Comparison of ENCODE assay signal across 8 cellular contexts in the genomic region with DNA sequence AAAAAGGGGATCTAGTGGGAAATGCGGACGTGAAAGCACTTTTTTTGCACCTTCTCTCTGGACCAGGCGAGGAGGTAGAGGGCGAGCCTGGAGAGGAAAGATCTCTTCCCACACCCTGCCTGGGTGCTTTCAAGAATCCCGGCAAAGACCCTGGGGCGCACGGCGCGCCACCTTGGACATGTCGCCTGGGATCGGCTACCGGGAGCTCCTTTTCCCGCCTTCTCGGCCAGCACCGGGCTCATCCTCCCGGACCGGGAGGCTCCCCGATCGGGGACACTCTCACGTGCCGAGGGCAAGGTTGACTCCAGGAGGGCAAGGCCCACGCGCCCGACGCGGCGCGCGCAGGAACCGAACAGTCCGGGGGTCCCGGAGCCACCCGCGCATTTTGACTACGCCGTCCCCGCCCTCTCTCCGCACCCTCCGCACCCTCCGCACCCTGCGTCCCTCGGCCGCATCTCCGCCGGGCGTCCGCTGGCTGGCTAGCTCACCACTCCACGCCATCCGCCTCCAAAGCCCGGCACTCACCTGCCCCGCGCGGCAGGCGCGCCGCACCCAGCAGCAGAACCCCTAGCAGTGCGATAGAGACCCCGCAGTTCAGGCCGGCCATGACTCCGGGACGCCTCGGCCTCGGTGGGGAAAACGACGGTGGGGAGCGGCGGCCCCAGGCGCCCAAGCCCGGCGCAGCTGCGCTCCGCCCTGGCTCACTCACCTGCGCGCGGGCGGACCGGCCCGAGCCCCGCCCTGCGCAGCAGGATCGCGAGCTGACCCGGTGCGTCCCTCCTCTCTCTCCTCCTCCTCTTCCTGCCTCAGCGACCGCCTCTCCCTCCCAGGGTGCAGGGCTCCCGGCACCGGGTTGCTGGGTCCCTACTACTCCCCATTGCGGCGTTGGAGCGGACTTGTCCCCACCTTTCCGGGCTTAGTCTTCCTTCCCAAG. TPM values are rescaled to one million over a fixed set of nuclear protein-coding genes. Genes with fewer than 3 reads are reported as not detected.
A peak's percentile ranks its signal among the peaks of the same experiment; 100 is the strongest.
DNase-seq lines count a peak whose midpoint lies in the region; ATAC-seq and TF ChIP-seq lines count a peak whose summit lies in the region.

A gene with protein sequence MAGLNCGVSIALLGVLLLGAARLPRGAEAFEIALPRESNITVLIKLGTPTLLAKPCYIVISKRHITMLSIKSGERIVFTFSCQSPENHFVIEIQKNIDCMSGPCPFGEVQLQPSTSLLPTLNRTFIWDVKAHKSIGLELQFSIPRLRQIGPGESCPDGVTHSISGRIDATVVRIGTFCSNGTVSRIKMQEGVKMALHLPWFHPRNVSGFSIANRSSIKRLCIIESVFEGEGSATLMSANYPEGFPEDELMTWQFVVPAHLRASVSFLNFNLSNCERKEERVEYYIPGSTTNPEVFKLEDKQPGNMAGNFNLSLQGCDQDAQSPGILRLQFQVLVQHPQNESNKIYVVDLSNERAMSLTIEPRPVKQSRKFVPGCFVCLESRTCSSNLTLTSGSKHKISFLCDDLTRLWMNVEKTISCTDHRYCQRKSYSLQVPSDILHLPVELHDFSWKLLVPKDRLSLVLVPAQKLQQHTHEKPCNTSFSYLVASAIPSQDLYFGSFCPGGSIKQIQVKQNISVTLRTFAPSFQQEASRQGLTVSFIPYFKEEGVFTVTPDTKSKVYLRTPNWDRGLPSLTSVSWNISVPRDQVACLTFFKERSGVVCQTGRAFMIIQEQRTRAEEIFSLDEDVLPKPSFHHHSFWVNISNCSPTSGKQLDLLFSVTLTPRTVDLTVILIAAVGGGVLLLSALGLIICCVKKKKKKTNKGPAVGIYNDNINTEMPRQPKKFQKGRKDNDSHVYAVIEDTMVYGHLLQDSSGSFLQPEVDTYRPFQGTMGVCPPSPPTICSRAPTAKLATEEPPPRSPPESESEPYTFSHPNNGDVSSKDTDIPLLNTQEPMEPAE (minus strand): TSS at position 698 of the 934 bp plus-strand sequence. CDS start 91 bp downstream, at position 607.

- under 1% methylated on average over 92 of the region's 92 CpGs for WGBS in HUES64
- WGBS in body of pancreas, 2 donors, result 0 to 2% methylated on average over 9 to 76 of the region's 92 CpGs

- peaks cover 0 to 4% (median 2%) of the 10 kb centered on the region in 3 donors for H3K36me3 Mint-ChIP-seq in CD8-positive, alpha-beta memory T cell

- POLR2A ChIA-PET in CD8-positive, alpha-beta memory T cell (lab: Charles Lee), result no interaction called here

- no peak for TF ChIP-seq CTCF in body of pancreas (IDR thresholded peaks at IDR 0.05)

- no peak within 1 kb of the TSS for H3K27ac ChIP-seq in CD8-positive, alpha-beta memory T cell (ENCODE audit: low read depth, low read length)
- H3K27ac ChIP-seq in HUES64 (ENCODE audit: low read depth, low read length), result no peak within 1 kb of the TSS
- H3K27ac ChIP-seq in body of pancreas, result peak within 1 kb of the TSS; percentile 4 to 76 (median 72)
- no peak within 1 kb of the TSS for H3K27ac ChIP-seq in stomach smooth muscle (ENCODE audit: low read length)

- ATAC-seq in body of pancreas (peak; percentile 93), GM21390 (IDR thresholded peaks at IDR 0.05; ENCODE audit: unreplicated experiment) (no peak), HG03196 (IDR thresholded peaks at IDR 0.05; ENCODE audit: unreplicated experiment) (no peak)

- H3K9me3 Mint-ChIP-seq in CD8-positive, alpha-beta memory T cell, result peaks cover 0 to 8% (median 5%) of the 10 kb centered on the region in 5 donors

- intact Hi-C loops in body of pancreas (cut with DNase I), result no loop called here

- H3K36me3 ChIP-seq in CD8-positive, alpha-beta memory T cell (ENCODE audit: insufficient read depth, low read length), result no peaks in the 10 kb centered on the region
- H3K36me3 ChIP-seq in HUES64 (ENCODE audit: insufficient read depth, low read length) (no peaks in the 10 kb centered on the region), body of pancreas (replicated peaks in 1 of 2; ENCODE audit: insufficient read depth in 1 of 2, low read depth in 2 of 2) (no peaks in the 10 kb centered on the region), stomach smooth muscle (ENCODE audit: control insufficient read depth in 2 of 2, insufficient read depth in 2 of 2, low read length in 2 of 2) (no peaks in the 10 kb centered on the region)

- H3K27me3 Mint-ChIP-seq in CD8-positive, alpha-beta memory T cell, result peaks cover 50 to 72% of the 10 kb centered on the region in 2 donors

- peaks cover 20% of the 10 kb centered on the region for H3K27me3 ChIP-seq in CD8-positive, alpha-beta memory T cell (ENCODE audit: insufficient read depth, low read length, poor library complexity, severe bottlenecking)
- H3K27me3 ChIP-seq in HUES64 (ENCODE audit: insufficient read depth, low read length) (peaks cover 51% of the 10 kb centered on the region), body of pancreas (no peaks in the 10 kb centered on the region), stomach smooth muscle (ENCODE audit: control insufficient read depth in 1 of 2, insufficient read depth in 2 of 2, low read length in 2 of 2) (peaks cover 12 to 13% of the 10 kb centered on the region in 2 donors)

- H3K9me3 ChIP-seq in CD8-positive, alpha-beta memory T cell (ENCODE audit: low read length), result no peaks in the 10 kb centered on the region
- H3K9me3 ChIP-seq in HUES64 (ENCODE audit: insufficient read depth, low read depth, low read length) (no peaks in the 10 kb centered on the region), body of pancreas (no peaks in the 10 kb centered on the region), stomach smooth muscle (ENCODE audit: control insufficient read depth in 2 of 2, low read length in 2 of 2) (peaks cover 0 to 3% of the 10 kb centered on the region in 2 donors)

- H3K4me1 ChIP-seq in CD8-positive, alpha-beta memory T cell (ENCODE audit: insufficient read depth, low read length), result peaks cover 8% of the 10 kb centered on the region
- H3K4me1 ChIP-seq in HUES64 (ENCODE audit: insufficient read depth, low read length) (peaks cover 15% of the 10 kb centered on the region), body of pancreas (peaks cover 8% of the 10 kb centered on the region), stomach smooth muscle (ENCODE audit: control insufficient read depth, insufficient read depth, low read length) (peaks cover 12% of the 10 kb centered on the region)

- peak within 1 kb of the TSS in 1 of 8 donors; percentile 85 for H3K27ac Mint-ChIP-seq in CD8-positive, alpha-beta memory T cell

- peaks cover 10 to 28% (median 14%) of the 10 kb centered on the region in 3 donors for H3K4me1 Mint-ChIP-seq in CD8-positive, alpha-beta memory T cell

- TF ChIP-seq POLR2A in body of pancreas (IDR thresholded peaks at IDR 0.05) (peak; percentile 78 to 83 (median 78)), erythroblast (IDR thresholded peaks at IDR 0.05; ENCODE audit: low read length) (no peak)

- CTCF ChIA-PET in CD8-positive, alpha-beta memory T cell (lab: Charles Lee), result no interaction called here

- H3K9ac ChIP-seq in HUES64 (ENCODE audit: low read depth, low read length), result peak within 1 kb of the TSS; percentile 65
- peak within 1 kb of the TSS in 1 of 2 donors; percentile 55 for H3K9ac ChIP-seq in stomach smooth muscle (ENCODE audit: low read length in 2 of 2)

- peak within 1 kb of the TSS; percentile 45 for H3K4me3 ChIP-seq in CD8-positive, alpha-beta memory T cell (ENCODE audit: low read length)
- H3K4me3 ChIP-seq in HUES64 (ENCODE audit: low read length) (peak within 1 kb of the TSS; percentile 73), body of pancreas (peak within 1 kb of the TSS; percentile 49 to 80), stomach smooth muscle (ENCODE audit: low read length in 2 of 2) (peak within 1 kb of the TSS; percentile 68 to 69)

- peak within 1 kb of the TSS in 6 of 7 donors; percentile 62 to 79 (median 71) for H3K4me3 Mint-ChIP-seq in CD8-positive, alpha-beta memory T cell

- DNase-seq in CD8-positive, alpha-beta memory T cell, result no peak
- DNase-seq in body of pancreas, result peak; percentile 70 to 80 (median 75)
- peak; percentile 88 for DNase-seq in kidney tubule cell (ENCODE audit: low spot score)
- no peak for DNase-seq in erythroblast (lab: John Stamatoyannopoulos, UW)

RNA-seq across cellular contexts. Expression of the gene that starts here (rescaled TPM):
- under 1 TPM; 0.71 to 0.96 TPM for total RNA-seq in CD8-positive, alpha-beta memory T cell
- not detected for polyA plus RNA-seq in CD8-positive, alpha-beta memory T cell
- polyA plus RNA-seq in HUES64 (2013, experiment 1 of 2), result 5.6 TPM
- 4.8 TPM for polyA plus RNA-seq in HUES64 (2013, experiment 2 of 2)
- total RNA-seq in body of pancreas, result 1 to 10 TPM; 6.2 to 6.3 TPM

Comparison
In these comparisons a context has a peak if more than half of its experiments do, and no peak if none do; other contexts are left out.
1. DNase-seq: peak in body of pancreas (4 of 4) and kidney tubule cell (single experiment); none in CD8-positive, alpha-beta memory T cell (0 of 5) and erythroblast (0 of 2).
2. H3K27ac ChIP-seq: peak in body of pancreas (4 of 4); none in CD8-positive, alpha-beta memory T cell (single experiment), HUES64 (single experiment) and stomach smooth muscle (single experiment).
3. Peak in every context shown above with its lines, with median percentiles within 50 percentile points of each other: H3K4me3 ChIP-seq.